ENCODE assay signal across 28 cellular contexts in genomic region chr10:2049560-2049959, GRCh38.
"Had no signal": no experiment of that assay in that cellular context is flagged by ENCODE, and none has a peak within 500 bp of the region (broad histone marks: within the 10 kb centered on the region; RNA-seq: fewer than 3 reads in every experiment).

No MANE protein-coding gene starts in this region.

- H3K4me3 ChIP-seq: gastrocnemius medialis, left lung, lower lobe of right lung, thoracic aorta had no signal

- H3K27ac Mint-ChIP-seq: activated CD4-positive, alpha-beta T cell treated with anti-CD3 and anti-CD28 coated beads, Interleukin-2, amount 10 ng/mL, durations not matched to agents 7 days and 5 days; activated CD8-positive, alpha-beta T cell treated with anti-CD3 and anti-CD28 coated beads for 36 hours; activated naive CD4-positive, alpha-beta T cell treated with anti-CD3 and anti-CD28 coated beads for 36 hours; dendritic cell treated with granulocyte-macrophage colony-stimulating factor and Interleukin-4, amounts not matched to agents 40 ng/mL and 50 ng/mL, for 4 days; endodermal cell; natural killer cell treated with Interleukin-12 subunit alpha and Interleukin-12 subunit beta and Interleukin-15 and Interleukin-18, amount 100 ng/mL, for 72 hours; T-helper 1 cell treated with Interleukin-12 subunit alpha and Interleukin-12 subunit beta and Interleukin-4 antibody, amounts not matched to agents 30 μg/mL and 1 μg/mL, for 36 hours had no signal

- H3K36me3 Mint-ChIP-seq: natural killer cell treated with Interleukin-12 subunit alpha and Interleukin-12 subunit beta and Interleukin-15 and Interleukin-18, amount 100 ng/mL, for 72 hours had no signal

- FAIRE-seq: islet of Langerhans, TTC549, urothelium cell line had no signal

- H3K4me3 Mint-ChIP-seq: activated CD4-positive, alpha-beta T cell treated with anti-CD3 and anti-CD28 coated beads, Interleukin-2, amount 10 ng/mL, durations not matched to agents 7 days and 5 days; activated CD8-positive, alpha-beta T cell treated with anti-CD3 and anti-CD28 coated beads for 36 hours; activated naive CD4-positive, alpha-beta T cell treated with anti-CD3 and anti-CD28 coated beads for 36 hours; dendritic cell treated with granulocyte-macrophage colony-stimulating factor and Interleukin-4, amounts not matched to agents 40 ng/mL and 50 ng/mL, for 4 days; endodermal cell; natural killer cell treated with Interleukin-12 subunit alpha and Interleukin-12 subunit beta and Interleukin-15 and Interleukin-18, amount 100 ng/mL, for 72 hours; T-helper 1 cell treated with Interleukin-12 subunit alpha and Interleukin-12 subunit beta and Interleukin-4 antibody, amounts not matched to agents 30 μg/mL and 1 μg/mL, for 36 hours had no signal

- H3K9me3 Mint-ChIP-seq: activated CD4-positive, alpha-beta T cell treated with anti-CD3 and anti-CD28 coated beads, Interleukin-2, amount 10 ng/mL, durations not matched to agents 7 days and 5 days; endodermal cell; T-helper 1 cell treated with Interleukin-12 subunit alpha and Interleukin-12 subunit beta and Interleukin-4 antibody, amounts not matched to agents 30 μg/mL and 1 μg/mL, for 36 hours had no signal

- H3K27ac ChIP-seq: epithelial cell of prostate, gastrocnemius medialis, left lung, lower lobe of right lung, thoracic aorta, VCaP had no signal

- H3K4me1 ChIP-seq: gastrocnemius medialis, left lung, lower lobe of right lung had no signal

- ATAC-seq: activated CD8-positive, alpha-beta T cell treated with anti-CD3 and anti-CD28 coated beads for 36 hours; gastrocnemius medialis; left lung; lower lobe of right lung; natural killer cell treated with Interleukin-12 subunit alpha and Interleukin-12 subunit beta and Interleukin-15 and Interleukin-18, amount 100 ng/mL, for 72 hours; right cardiac atrium had no signal

- H3K4me1 Mint-ChIP-seq: activated CD4-positive, alpha-beta T cell treated with anti-CD3 and anti-CD28 coated beads, Interleukin-2, amount 10 ng/mL, durations not matched to agents 7 days and 5 days; endodermal cell had no signal

- DNase-seq: activated CD4-positive, alpha-beta T cell treated with anti-CD3 and anti-CD28 coated beads, Interleukin-2, amount 10 ng/mL, durations not matched to agents 7 days and 5 days; activated CD4-positive, CD25-positive, alpha-beta regulatory T cell treated with anti-CD3 and anti-CD28 coated beads, Interleukin-2, amount 50 U/mL, for 72 hours; activated CD8-positive, alpha-beta T cell treated with anti-CD3 and anti-CD28 coated beads for 36 hours; activated effector memory CD4-positive, alpha-beta T cell treated with Interleukin-2 at 50 U/mL for 16 hours; activated naive CD4-positive, alpha-beta T cell treated with anti-CD3 and anti-CD28 coated beads for 36 hours; activated T-cell treated with anti-CD3 and anti-CD28 coated beads, Interleukin-2, amount 50 U/mL, for 48 hours; amygdala; central memory CD4-positive, alpha-beta T cell; endodermal cell; gastrocnemius medialis; glutamatergic neuron; left lung; lower lobe of right lung; mesendoderm; right cardiac atrium; stimulated activated naive CD4-positive, alpha-beta T cell treated with Interleukin-2 at 50 U/mL for 16 hours; SW 1271; T-helper 9 cell; trophoblast cell had no signal

- H3K36me3 ChIP-seq: gastrocnemius medialis, left lung, lower lobe of right lung, thoracic aorta had no signal

- H3K27me3 ChIP-seq: gastrocnemius medialis, left lung had no signal

- H3K9me3 ChIP-seq: gastrocnemius medialis, lower lobe of right lung, thoracic aorta had no signal
